In the genomic region with DNA sequence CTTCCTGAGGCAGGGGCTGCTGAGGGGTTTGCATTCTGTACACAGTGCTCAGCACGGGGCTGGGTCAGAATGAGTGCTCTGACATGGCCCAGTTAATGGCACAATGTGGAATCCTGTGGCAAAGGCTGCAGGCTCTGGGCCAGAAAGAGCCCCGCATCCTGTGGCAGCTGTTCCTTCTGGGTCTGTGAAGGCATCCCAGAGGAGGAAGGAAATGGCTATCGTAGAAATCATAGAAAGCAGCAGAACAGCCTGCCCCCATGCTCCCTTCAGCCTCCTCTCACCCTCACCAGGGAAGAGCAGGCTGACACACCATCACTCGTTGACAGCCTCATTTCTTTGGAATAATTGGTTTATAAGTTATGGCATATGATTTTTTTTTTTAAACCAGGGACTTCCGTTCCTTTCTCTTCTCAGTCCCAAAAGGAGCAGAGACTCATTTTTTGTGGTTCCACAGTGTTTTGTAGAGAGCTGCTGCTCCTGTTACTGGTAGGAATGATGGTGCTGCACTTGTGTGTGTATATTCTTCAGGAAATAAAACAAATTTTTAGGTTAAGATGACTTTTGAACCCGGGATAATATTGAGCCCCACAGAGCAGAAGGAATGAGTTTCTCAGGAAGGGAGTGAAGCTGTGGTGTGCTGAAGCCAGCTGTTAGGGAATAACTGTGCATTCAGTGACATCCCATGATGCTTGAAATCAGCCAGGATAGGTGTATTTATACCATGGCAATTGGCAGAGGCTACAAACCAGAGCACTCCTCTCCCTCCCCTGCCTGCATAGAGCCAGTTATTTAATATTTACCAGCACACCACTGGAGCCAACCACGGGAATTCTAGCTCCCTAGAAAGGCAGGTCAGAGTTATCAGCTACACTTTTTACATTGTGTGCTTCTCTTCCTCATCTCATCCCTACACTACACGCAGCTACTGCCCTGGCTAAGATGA, we compare ENCODE assay signal across 1 cellular context.
TF ChIP-seq lines count a peak whose summit lies in the region.

No MANE protein-coding gene starts in this region.

TF ChIP-seq in WTC11, 78 proteins besides CTCF, POLR2A, EP300 and RAD21:
- TF ChIP-seq, protein P1, sequence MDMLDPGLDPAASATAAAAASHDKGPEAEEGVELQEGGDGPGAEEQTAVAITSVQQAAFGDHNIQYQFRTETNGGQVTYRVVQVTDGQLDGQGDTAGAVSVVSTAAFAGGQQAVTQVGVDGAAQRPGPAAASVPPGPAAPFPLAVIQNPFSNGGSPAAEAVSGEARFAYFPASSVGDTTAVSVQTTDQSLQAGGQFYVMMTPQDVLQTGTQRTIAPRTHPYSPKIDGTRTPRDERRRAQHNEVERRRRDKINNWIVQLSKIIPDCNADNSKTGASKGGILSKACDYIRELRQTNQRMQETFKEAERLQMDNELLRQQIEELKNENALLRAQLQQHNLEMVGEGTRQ (CRISPR knock-in tag; IDR thresholded peaks at IDR 0.05), result no peak
- TF ChIP-seq, protein P2, sequence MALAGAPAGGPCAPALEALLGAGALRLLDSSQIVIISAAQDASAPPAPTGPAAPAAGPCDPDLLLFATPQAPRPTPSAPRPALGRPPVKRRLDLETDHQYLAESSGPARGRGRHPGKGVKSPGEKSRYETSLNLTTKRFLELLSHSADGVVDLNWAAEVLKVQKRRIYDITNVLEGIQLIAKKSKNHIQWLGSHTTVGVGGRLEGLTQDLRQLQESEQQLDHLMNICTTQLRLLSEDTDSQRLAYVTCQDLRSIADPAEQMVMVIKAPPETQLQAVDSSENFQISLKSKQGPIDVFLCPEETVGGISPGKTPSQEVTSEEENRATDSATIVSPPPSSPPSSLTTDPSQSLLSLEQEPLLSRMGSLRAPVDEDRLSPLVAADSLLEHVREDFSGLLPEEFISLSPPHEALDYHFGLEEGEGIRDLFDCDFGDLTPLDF (CRISPR knock-in tag; IDR thresholded peaks at IDR 0.05), result no peak
- TF ChIP-seq MYBL2 (CRISPR knock-in tag; IDR thresholded peaks at IDR 0.05) (no peak), TP53 (CRISPR knock-in tag; IDR thresholded peaks at IDR 0.05) (no peak), ZNF423 (CRISPR knock-in tag; IDR thresholded peaks at IDR 0.05) (no peak), NR3C1 (CRISPR knock-in tag; conservative IDR thresholded peaks at IDR 0.05; ENCODE audit: low read depth) (no peak), MXD4 (CRISPR knock-in tag; IDR thresholded peaks at IDR 0.05; ENCODE audit: borderline replicate concordance) (no peak), ZNF671 (CRISPR knock-in tag; IDR thresholded peaks at IDR 0.05) (no peak), ESRRA (CRISPR knock-in tag; IDR thresholded peaks at IDR 0.05; ENCODE audit: borderline replicate concordance) (no peak), TCF7 (CRISPR knock-in tag; IDR thresholded peaks at IDR 0.05; ENCODE audit: low read depth) (no peak), PRRX2 (CRISPR knock-in tag; IDR thresholded peaks at IDR 0.05) (no peak), SMAD3 (CRISPR knock-in tag; IDR thresholded peaks at IDR 0.05; ENCODE audit: borderline replicate concordance) (no peak)
- TF ChIP-seq, protein P3, sequence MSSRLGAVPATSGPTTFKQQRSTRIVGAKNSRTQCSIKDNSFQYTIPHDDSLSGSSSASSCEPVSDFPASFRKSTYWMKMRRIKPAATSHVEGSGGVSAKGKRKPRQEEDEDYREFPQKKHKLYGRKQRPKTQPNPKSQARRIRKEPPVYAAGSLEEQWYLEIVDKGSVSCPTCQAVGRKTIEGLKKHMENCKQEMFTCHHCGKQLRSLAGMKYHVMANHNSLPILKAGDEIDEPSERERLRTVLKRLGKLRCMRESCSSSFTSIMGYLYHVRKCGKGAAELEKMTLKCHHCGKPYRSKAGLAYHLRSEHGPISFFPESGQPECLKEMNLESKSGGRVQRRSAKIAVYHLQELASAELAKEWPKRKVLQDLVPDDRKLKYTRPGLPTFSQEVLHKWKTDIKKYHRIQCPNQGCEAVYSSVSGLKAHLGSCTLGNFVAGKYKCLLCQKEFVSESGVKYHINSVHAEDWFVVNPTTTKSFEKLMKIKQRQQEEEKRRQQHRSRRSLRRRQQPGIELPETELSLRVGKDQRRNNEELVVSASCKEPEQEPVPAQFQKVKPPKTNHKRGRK (CRISPR knock-in tag; IDR thresholded peaks at IDR 0.05; ENCODE audit: borderline replicate concordance), result no peak
- TF ChIP-seq, protein P4, sequence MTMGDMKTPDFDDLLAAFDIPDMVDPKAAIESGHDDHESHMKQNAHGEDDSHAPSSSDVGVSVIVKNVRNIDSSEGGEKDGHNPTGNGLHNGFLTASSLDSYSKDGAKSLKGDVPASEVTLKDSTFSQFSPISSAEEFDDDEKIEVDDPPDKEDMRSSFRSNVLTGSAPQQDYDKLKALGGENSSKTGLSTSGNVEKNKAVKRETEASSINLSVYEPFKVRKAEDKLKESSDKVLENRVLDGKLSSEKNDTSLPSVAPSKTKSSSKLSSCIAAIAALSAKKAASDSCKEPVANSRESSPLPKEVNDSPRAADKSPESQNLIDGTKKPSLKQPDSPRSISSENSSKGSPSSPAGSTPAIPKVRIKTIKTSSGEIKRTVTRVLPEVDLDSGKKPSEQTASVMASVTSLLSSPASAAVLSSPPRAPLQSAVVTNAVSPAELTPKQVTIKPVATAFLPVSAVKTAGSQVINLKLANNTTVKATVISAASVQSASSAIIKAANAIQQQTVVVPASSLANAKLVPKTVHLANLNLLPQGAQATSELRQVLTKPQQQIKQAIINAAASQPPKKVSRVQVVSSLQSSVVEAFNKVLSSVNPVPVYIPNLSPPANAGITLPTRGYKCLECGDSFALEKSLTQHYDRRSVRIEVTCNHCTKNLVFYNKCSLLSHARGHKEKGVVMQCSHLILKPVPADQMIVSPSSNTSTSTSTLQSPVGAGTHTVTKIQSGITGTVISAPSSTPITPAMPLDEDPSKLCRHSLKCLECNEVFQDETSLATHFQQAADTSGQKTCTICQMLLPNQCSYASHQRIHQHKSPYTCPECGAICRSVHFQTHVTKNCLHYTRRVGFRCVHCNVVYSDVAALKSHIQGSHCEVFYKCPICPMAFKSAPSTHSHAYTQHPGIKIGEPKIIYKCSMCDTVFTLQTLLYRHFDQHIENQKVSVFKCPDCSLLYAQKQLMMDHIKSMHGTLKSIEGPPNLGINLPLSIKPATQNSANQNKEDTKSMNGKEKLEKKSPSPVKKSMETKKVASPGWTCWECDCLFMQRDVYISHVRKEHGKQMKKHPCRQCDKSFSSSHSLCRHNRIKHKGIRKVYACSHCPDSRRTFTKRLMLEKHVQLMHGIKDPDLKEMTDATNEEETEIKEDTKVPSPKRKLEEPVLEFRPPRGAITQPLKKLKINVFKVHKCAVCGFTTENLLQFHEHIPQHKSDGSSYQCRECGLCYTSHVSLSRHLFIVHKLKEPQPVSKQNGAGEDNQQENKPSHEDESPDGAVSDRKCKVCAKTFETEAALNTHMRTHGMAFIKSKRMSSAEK (CRISPR knock-in tag; IDR thresholded peaks at IDR 0.05; ENCODE audit: borderline replicate concordance), result no peak
- TF ChIP-seq, protein P5, sequence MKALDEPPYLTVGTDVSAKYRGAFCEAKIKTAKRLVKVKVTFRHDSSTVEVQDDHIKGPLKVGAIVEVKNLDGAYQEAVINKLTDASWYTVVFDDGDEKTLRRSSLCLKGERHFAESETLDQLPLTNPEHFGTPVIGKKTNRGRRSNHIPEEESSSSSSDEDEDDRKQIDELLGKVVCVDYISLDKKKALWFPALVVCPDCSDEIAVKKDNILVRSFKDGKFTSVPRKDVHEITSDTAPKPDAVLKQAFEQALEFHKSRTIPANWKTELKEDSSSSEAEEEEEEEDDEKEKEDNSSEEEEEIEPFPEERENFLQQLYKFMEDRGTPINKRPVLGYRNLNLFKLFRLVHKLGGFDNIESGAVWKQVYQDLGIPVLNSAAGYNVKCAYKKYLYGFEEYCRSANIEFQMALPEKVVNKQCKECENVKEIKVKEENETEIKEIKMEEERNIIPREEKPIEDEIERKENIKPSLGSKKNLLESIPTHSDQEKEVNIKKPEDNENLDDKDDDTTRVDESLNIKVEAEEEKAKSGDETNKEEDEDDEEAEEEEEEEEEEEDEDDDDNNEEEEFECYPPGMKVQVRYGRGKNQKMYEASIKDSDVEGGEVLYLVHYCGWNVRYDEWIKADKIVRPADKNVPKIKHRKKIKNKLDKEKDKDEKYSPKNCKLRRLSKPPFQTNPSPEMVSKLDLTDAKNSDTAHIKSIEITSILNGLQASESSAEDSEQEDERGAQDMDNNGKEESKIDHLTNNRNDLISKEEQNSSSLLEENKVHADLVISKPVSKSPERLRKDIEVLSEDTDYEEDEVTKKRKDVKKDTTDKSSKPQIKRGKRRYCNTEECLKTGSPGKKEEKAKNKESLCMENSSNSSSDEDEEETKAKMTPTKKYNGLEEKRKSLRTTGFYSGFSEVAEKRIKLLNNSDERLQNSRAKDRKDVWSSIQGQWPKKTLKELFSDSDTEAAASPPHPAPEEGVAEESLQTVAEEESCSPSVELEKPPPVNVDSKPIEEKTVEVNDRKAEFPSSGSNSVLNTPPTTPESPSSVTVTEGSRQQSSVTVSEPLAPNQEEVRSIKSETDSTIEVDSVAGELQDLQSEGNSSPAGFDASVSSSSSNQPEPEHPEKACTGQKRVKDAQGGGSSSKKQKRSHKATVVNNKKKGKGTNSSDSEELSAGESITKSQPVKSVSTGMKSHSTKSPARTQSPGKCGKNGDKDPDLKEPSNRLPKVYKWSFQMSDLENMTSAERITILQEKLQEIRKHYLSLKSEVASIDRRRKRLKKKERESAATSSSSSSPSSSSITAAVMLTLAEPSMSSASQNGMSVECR (CRISPR knock-in tag; IDR thresholded peaks at IDR 0.05; ENCODE audit: borderline replicate concordance), result no peak
- TF ChIP-seq, protein P6, sequence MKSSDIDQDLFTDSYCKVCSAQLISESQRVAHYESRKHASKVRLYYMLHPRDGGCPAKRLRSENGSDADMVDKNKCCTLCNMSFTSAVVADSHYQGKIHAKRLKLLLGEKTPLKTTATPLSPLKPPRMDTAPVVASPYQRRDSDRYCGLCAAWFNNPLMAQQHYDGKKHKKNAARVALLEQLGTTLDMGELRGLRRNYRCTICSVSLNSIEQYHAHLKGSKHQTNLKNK (CRISPR knock-in tag; IDR thresholded peaks at IDR 0.05), result no peak
